In genomic region chr12:3293446-3294161, GRCh38 we compare ENCODE assay signal across 14 cellular contexts.
DNase-seq lines count a peak whose midpoint lies in the region; ATAC-seq and TF ChIP-seq lines count a peak whose summit lies in the region.
"Had no signal": no experiment of that assay in that cellular context is flagged by ENCODE, and none has a peak within 500 bp of the region (broad histone marks: within the 10 kb centered on the region; RNA-seq: fewer than 3 reads in every experiment).

No MANE protein-coding gene starts in this region.

- peak; percentile 21 for DNase-seq in A172 (ENCODE audit: low spot score)
- peak; percentile 24 for DNase-seq in EL
- DNase-seq in SK-N-DZ (ENCODE audit: low spot score): peak; percentile 66
- DNase-seq in glutamatergic neuron: no peak
- DNase-seq in GM13977 (ENCODE audit: low spot score): no peak
- DNase-seq in activated T-helper 2 cell treated with anti-CD3 and anti-CD28 coated beads, Interferon-gamma antibody, Interleukin-2, Interleukin-4, amounts not matched to agents 10 μg/mL and 5 μg/mL and 100 μg/mL, durations not matched to agents 14 hours and 24 hours and 36 hours (ENCODE audit: low spot score): no peak
- DNase-seq: activated CD4-positive, alpha-beta T cell treated with anti-CD3 and anti-CD28 coated beads, Interleukin-2, amount 10 ng/mL, durations not matched to agents 24 days and 14 days; MM.1S; mucosa of descending colon; NCI-H345; stimulated activated naive B cell treated with anti-CD40 and anti-IgM and Interleukin-4, amounts not matched to agents 10 μg/mL and 1 μg/mL and 100 μg/mL, for 72 hours had no signal

- peaks cover 2% of the 10 kb centered on the region for H3K36me3 Mint-ChIP-seq in glutamatergic neuron (ENCODE audit: unreplicated experiment)
- H3K36me3 Mint-ChIP-seq in activated T-helper 2 cell treated with anti-CD3 and anti-CD28 coated beads, Interferon-gamma antibody, Interleukin-2, Interleukin-4, amounts not matched to agents 10 μg/mL and 5 μg/mL and 100 μg/mL, durations not matched to agents 14 hours and 24 hours and 36 hours (ENCODE audit: low read depth): no peaks in the 10 kb centered on the region
- H3K36me3 Mint-ChIP-seq: stimulated activated naive B cell treated with anti-CD40 and anti-IgM and Interleukin-4, amounts not matched to agents 10 μg/mL and 1 μg/mL and 100 μg/mL, for 72 hours had no signal

- H3K9me3 Mint-ChIP-seq in glutamatergic neuron (ENCODE audit: unreplicated experiment): peaks cover 14% of the 10 kb centered on the region
- no peaks in the 10 kb centered on the region for H3K9me3 Mint-ChIP-seq in activated T-helper 2 cell treated with anti-CD3 and anti-CD28 coated beads, Interferon-gamma antibody, Interleukin-2, Interleukin-4, amounts not matched to agents 10 μg/mL and 5 μg/mL and 100 μg/mL, durations not matched to agents 14 hours and 24 hours and 36 hours
- H3K9me3 Mint-ChIP-seq: activated CD4-positive, alpha-beta T cell treated with anti-CD3 and anti-CD28 coated beads, Interleukin-2, amount 10 ng/mL, durations not matched to agents 24 days and 14 days; activated T-helper 17 cell treated with anti-CD3 and anti-CD28 coated beads, Interleukin-2, amount 50 U/mL, for 72 hours; stimulated activated naive B cell treated with anti-CD40 and anti-IgM and Interleukin-4, amounts not matched to agents 10 μg/mL and 1 μg/mL and 100 μg/mL, for 72 hours had no signal

- TF ChIP-seq CTCF in glutamatergic neuron (IDR thresholded peaks at IDR 0.05; ENCODE audit: partially characterized antibody, unreplicated experiment) (no peak), GM13977 (IDR thresholded peaks at IDR 0.05; ENCODE audit: extremely low read depth, insufficient read depth, missing control alignments) (no peak)

- peaks cover 27% of the 10 kb centered on the region for H3K4me1 Mint-ChIP-seq in glutamatergic neuron (ENCODE audit: low read depth, unreplicated experiment)
- H3K4me1 Mint-ChIP-seq in activated T-helper 2 cell treated with anti-CD3 and anti-CD28 coated beads, Interferon-gamma antibody, Interleukin-2, Interleukin-4, amounts not matched to agents 10 μg/mL and 5 μg/mL and 100 μg/mL, durations not matched to agents 14 hours and 24 hours and 36 hours (ENCODE audit: low read depth): no peaks in the 10 kb centered on the region
- H3K4me1 Mint-ChIP-seq: activated CD4-positive, alpha-beta T cell treated with anti-CD3 and anti-CD28 coated beads, Interleukin-2, amount 10 ng/mL, durations not matched to agents 24 days and 14 days; activated T-helper 17 cell treated with anti-CD3 and anti-CD28 coated beads, Interleukin-2, amount 50 U/mL, for 72 hours; stimulated activated naive B cell treated with anti-CD40 and anti-IgM and Interleukin-4, amounts not matched to agents 10 μg/mL and 1 μg/mL and 100 μg/mL, for 72 hours had no signal

- H3K27me3 Mint-ChIP-seq in glutamatergic neuron (ENCODE audit: unreplicated experiment): peaks cover 8% of the 10 kb centered on the region
- H3K27me3 Mint-ChIP-seq in activated T-helper 2 cell treated with anti-CD3 and anti-CD28 coated beads, Interferon-gamma antibody, Interleukin-2, Interleukin-4, amounts not matched to agents 10 μg/mL and 5 μg/mL and 100 μg/mL, durations not matched to agents 14 hours and 24 hours and 36 hours (ENCODE audit: low read depth): no peaks in the 10 kb centered on the region
- H3K27me3 Mint-ChIP-seq: activated T-helper 17 cell treated with anti-CD3 and anti-CD28 coated beads, Interleukin-2, amount 50 U/mL, for 72 hours had no signal

- in situ Hi-C loops in GM13977 (cut with MboI; ENCODE audit: low pct_unique_long_range_greater_than_20kb, low sequenced_read_pairs, unreplicated experiment): no loop called here

- intact Hi-C loops in activated T-helper 2 cell treated with anti-CD3 and anti-CD28 coated beads, Interferon-gamma antibody, Interleukin-2, Interleukin-4, amounts not matched to agents 10 μg/mL and 5 μg/mL and 100 μg/mL, durations not matched to agents 14 hours and 24 hours and 36 hours (cut with micrococcal nuclease): no loop called here

- peak overlapping the region; percentile 95 for H3K27ac Mint-ChIP-seq in glutamatergic neuron (ENCODE audit: unreplicated experiment)
- H3K27ac Mint-ChIP-seq in activated T-helper 2 cell treated with anti-CD3 and anti-CD28 coated beads, Interferon-gamma antibody, Interleukin-2, Interleukin-4, amounts not matched to agents 10 μg/mL and 5 μg/mL and 100 μg/mL, durations not matched to agents 14 hours and 24 hours and 36 hours: no peak overlapping the region
- H3K27ac Mint-ChIP-seq: activated CD4-positive, alpha-beta T cell treated with anti-CD3 and anti-CD28 coated beads, Interleukin-2, amount 10 ng/mL, durations not matched to agents 24 days and 14 days; activated T-helper 17 cell treated with anti-CD3 and anti-CD28 coated beads, Interleukin-2, amount 50 U/mL, for 72 hours; stimulated activated naive B cell treated with anti-CD40 and anti-IgM and Interleukin-4, amounts not matched to agents 10 μg/mL and 1 μg/mL and 100 μg/mL, for 72 hours had no signal

- ATAC-seq in HG03135 (IDR thresholded peaks at IDR 0.05; ENCODE audit: unreplicated experiment): no peak
- ATAC-seq in GM18868 (IDR thresholded peaks at IDR 0.05; ENCODE audit: unreplicated experiment): no peak
- ATAC-seq: activated T-helper 17 cell treated with anti-CD3 and anti-CD28 coated beads, Interleukin-2, amount 50 U/mL, for 72 hours; mucosa of descending colon; stimulated activated naive B cell treated with anti-CD40 and anti-IgM and Interleukin-4, amounts not matched to agents 10 μg/mL and 1 μg/mL and 100 μg/mL, for 72 hours had no signal

- no peak overlapping the region for H3K4me3 Mint-ChIP-seq in glutamatergic neuron (ENCODE audit: unreplicated experiment)
- H3K4me3 Mint-ChIP-seq in activated T-helper 2 cell treated with anti-CD3 and anti-CD28 coated beads, Interferon-gamma antibody, Interleukin-2, Interleukin-4, amounts not matched to agents 10 μg/mL and 5 μg/mL and 100 μg/mL, durations not matched to agents 14 hours and 24 hours and 36 hours (ENCODE audit: low read depth): no peak overlapping the region
- H3K4me3 Mint-ChIP-seq: activated CD4-positive, alpha-beta T cell treated with anti-CD3 and anti-CD28 coated beads, Interleukin-2, amount 10 ng/mL, durations not matched to agents 24 days and 14 days; activated T-helper 17 cell treated with anti-CD3 and anti-CD28 coated beads, Interleukin-2, amount 50 U/mL, for 72 hours; stimulated activated naive B cell treated with anti-CD40 and anti-IgM and Interleukin-4, amounts not matched to agents 10 μg/mL and 1 μg/mL and 100 μg/mL, for 72 hours had no signal

Comparison
In these comparisons a context has a peak if more than half of its experiments do, and no peak if none do; other contexts are left out.
1. DNase-seq: peak in A172 (single experiment), EL (single experiment) and SK-N-DZ (single experiment); none in glutamatergic neuron (single experiment), GM13977 (single experiment) and activated T-helper 2 cell treated with anti-CD3 and anti-CD28 coated beads, Interferon-gamma antibody, Interleukin-2, Interleukin-4, amounts not matched to agents 10 μg/mL and 5 μg/mL and 100 μg/mL, durations not matched to agents 14 hours and 24 hours and 36 hours (single experiment).